ENCODE assay signal across 8 cellular contexts in the genomic region with DNA sequence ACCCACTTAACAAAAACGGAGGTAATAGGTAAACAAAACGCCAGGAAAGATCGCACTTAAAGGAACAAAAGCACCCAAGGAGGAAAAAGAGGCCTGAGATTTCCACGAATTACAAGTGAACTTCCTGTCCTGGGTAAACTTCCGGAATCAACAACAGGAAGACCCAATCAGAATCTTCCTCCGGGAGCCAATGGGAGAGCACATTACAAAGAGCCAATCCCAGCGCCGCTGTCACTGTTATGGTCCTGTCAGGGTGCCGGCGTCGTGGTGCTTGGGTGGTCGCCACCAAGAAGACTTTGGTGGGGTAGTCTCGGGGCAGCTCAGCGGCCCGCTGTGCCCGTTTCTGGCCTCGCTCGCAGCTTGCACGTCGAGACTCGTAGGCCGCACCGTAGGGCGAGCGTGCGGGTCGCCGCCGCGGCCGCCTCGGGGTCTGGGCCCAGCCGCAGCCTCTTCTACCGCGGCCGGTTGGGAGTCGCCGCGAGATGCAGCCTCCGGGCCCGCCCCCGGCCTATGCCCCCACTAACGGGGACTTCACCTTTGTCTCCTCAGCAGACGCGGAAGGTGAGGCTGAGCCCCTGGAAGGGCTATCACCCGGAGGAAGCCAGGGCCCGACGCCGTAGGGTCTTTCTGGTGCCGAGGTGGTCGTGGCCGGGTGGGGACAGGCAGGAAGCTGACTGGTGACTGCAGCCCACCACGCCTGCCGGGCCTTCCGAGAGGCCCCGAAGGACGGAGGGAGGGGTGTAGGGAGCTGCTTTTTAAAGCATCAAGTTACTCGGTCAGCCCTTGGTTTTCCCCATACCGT. TPM values are rescaled to one million over a fixed set of nuclear protein-coding genes. Genes with fewer than 3 reads are reported as not detected.
A peak's percentile ranks its signal among the peaks of the same experiment; 100 is the strongest.
DNase-seq lines count a peak whose midpoint lies in the region; ATAC-seq lines count a peak whose summit lies in the region.

Gene YIPF4, plus strand, starts transcription at position 231 of the 802 bp plus-strand sequence. Its CDS starts 252 bp downstream, at position 483.

- peaks cover 13% of the 10 kb centered on the region for H3K36me3 ChIP-seq in Karpas-422 (ENCODE audit: insufficient read depth, low read length)

- peaks cover under 1 to 4% of the 10 kb centered on the region in 2 donors for H3K36me3 Mint-ChIP-seq in naive B cell
- H3K36me3 Mint-ChIP-seq in stimulated activated memory B cell treated with anti-CD40 and anti-IgM and Interleukin-4, amounts not matched to agents 10 μg/mL and 1 μg/mL and 100 μg/mL, for 72 hours: peaks cover 8% of the 10 kb centered on the region

- H3K27me3 Mint-ChIP-seq in naive B cell: peaks cover 4 to 11% (median 7%) of the 10 kb centered on the region in 3 donors
- H3K27me3 Mint-ChIP-seq in stimulated activated memory B cell treated with anti-CD40 and anti-IgM and Interleukin-4, amounts not matched to agents 10 μg/mL and 1 μg/mL and 100 μg/mL, for 72 hours: no peaks in the 10 kb centered on the region

- H3K4me1 ChIP-seq in Karpas-422 (ENCODE audit: low read length): peaks cover 18% of the 10 kb centered on the region

- H3K9me2 ChIP-seq in Karpas-422 (replicated peaks; ENCODE audit: insufficient read depth, low read length): no peaks in the 10 kb centered on the region; the same call in 1 of the 2 replicates

- H3K79me2 ChIP-seq in Karpas-422 (ENCODE audit: low read length): peaks cover 52% of the 10 kb centered on the region

- peak within 1 kb of the TSS; percentile 62 for H3K27ac ChIP-seq in Karpas-422 (ENCODE audit: low read length)

- peak within 1 kb of the TSS; percentile 94 for H3K4me2 ChIP-seq in Karpas-422 (ENCODE audit: low read depth, low read length, poor library complexity, severe bottlenecking)

- peaks cover 13 to 27% (median 15%) of the 10 kb centered on the region in 3 donors for H3K4me1 Mint-ChIP-seq in naive B cell
- peaks cover 11% of the 10 kb centered on the region for H3K4me1 Mint-ChIP-seq in stimulated activated memory B cell treated with anti-CD40 and anti-IgM and Interleukin-4, amounts not matched to agents 10 μg/mL and 1 μg/mL and 100 μg/mL, for 72 hours

- peak within 1 kb of the TSS; percentile 85 to 97 (median 92) for H3K4me3 Mint-ChIP-seq in naive B cell
- peak within 1 kb of the TSS; percentile 90 for H3K4me3 Mint-ChIP-seq in stimulated activated memory B cell treated with anti-CD40 and anti-IgM and Interleukin-4, amounts not matched to agents 10 μg/mL and 1 μg/mL and 100 μg/mL, for 72 hours

- H3K9ac ChIP-seq in Karpas-422 (ENCODE audit: low read length): peak within 1 kb of the TSS; percentile 94

- peak within 1 kb of the TSS; percentile 98 to 99 (median 98) for H3K27ac Mint-ChIP-seq in naive B cell
- H3K27ac Mint-ChIP-seq in stimulated activated memory B cell treated with anti-CD40 and anti-IgM and Interleukin-4, amounts not matched to agents 10 μg/mL and 1 μg/mL and 100 μg/mL, for 72 hours: peak within 1 kb of the TSS; percentile 99

- peak; percentile 88 for DNase-seq in DMS79 treated with DMSO at 0.1 percent for 48 hours (lab: John Stamatoyannopoulos, UW)
- peak; percentile 97 for DNase-seq in Karpas-422
- DNase-seq in RKO (ENCODE audit: low spot score): peak; percentile 96
- DNase-seq in activated T-helper 1 cell treated with Interleukin-2 at 50 U/mL for 16 hours (ENCODE audit: low read depth): peak; percentile 74
- DNase-seq in fibroblast of gingiva (ENCODE audit: low read depth): peak; percentile 91
- peak; percentile 93 for DNase-seq in naive B cell

- H3K9me3 ChIP-seq in Karpas-422 (ENCODE audit: low read length): no peaks in the 10 kb centered on the region

- no peaks in the 10 kb centered on the region for H4K20me1 ChIP-seq in Karpas-422 (ENCODE audit: insufficient read depth, low read depth, low read length)

- no peaks in the 10 kb centered on the region for H3K27me3 ChIP-seq in Karpas-422 (ENCODE audit: low read length)

- H3K4me3 ChIP-seq in Karpas-422 (ENCODE audit: low read length): peak within 1 kb of the TSS; percentile 95

- ATAC-seq in GM21825 (IDR thresholded peaks at IDR 0.05; ENCODE audit: unreplicated experiment): peak; percentile 99
- ATAC-seq in naive B cell (ENCODE audit: low read depth in 2 of 2): peak; percentile 94 to 95
- ATAC-seq in stimulated activated memory B cell treated with anti-CD40 and anti-IgM and Interleukin-4, amounts not matched to agents 10 μg/mL and 1 μg/mL and 100 μg/mL, for 72 hours: peak; percentile 100

- peak within 1 kb of the TSS; percentile 70; the same call in 1 of the 2 replicates for H2AFZ ChIP-seq in Karpas-422 (ENCODE audit: low read length)

- peaks cover 0 to 4% (median 0%) of the 10 kb centered on the region in 7 donors for H3K9me3 Mint-ChIP-seq in naive B cell
- H3K9me3 Mint-ChIP-seq in stimulated activated memory B cell treated with anti-CD40 and anti-IgM and Interleukin-4, amounts not matched to agents 10 μg/mL and 1 μg/mL and 100 μg/mL, for 72 hours: no peaks in the 10 kb centered on the region

RNA-seq across cellular contexts. Expression of gene YIPF4, which starts in this region (rescaled TPM):
- total RNA-seq in Karpas-422 (2014; rRNA removed; shearing (Covaris generic); ENCODE audit: low replicate concordance): 18.5 and 95.3 TPM in 2 replicates
- polyA plus RNA-seq in naive B cell (ENCODE audit: low read depth in 6 of 6): 10 to 100 TPM; 12.8 to 18.0 (median 15.9) TPM

Comparison
In these comparisons a context has a peak if more than half of its experiments do, and no peak if none do; other contexts are left out.
1. Peak in every context shown above with its lines: DNase-seq, ATAC-seq, H3K4me3 ChIP-seq and H3K27ac ChIP-seq.